In genomic region chr3:18443670-18444596, GRCh38 we compare ENCODE assay signal across 8 cellular contexts. TPM values are rescaled to one million over a fixed set of nuclear protein-coding genes. Genes with fewer than 3 reads are reported as not detected.
DNase-seq lines count a peak whose midpoint lies in the region; ATAC-seq and TF ChIP-seq lines count a peak whose summit lies in the region.

No MANE protein-coding gene starts in this region.

- peak overlapping the region; percentile 97 for H3K27ac Mint-ChIP-seq in activated naive CD4-positive, alpha-beta T cell treated with anti-CD3 and anti-CD28 coated beads for 36 hours
- H3K27ac Mint-ChIP-seq in progenitor cell of endocrine pancreas: peak overlapping the region; percentile 83

- peak overlapping the region; percentile 69 for H2AFZ ChIP-seq in Loucy (ENCODE audit: low read length)

- H3K27me3 ChIP-seq in BLaER1 (peaks cover 16% of the 10 kb centered on the region), Loucy (ENCODE audit: insufficient read depth, low read length, poor library complexity, severe bottlenecking) (no peaks in the 10 kb centered on the region), heart right ventricle (peaks cover 0 to 61% (median 32%) of the 10 kb centered on the region in 7 donors)

- H3K9me3 ChIP-seq in BLaER1 (peaks cover 10% of the 10 kb centered on the region), Loucy (ENCODE audit: insufficient read depth, low read depth, low read length) (no peaks in the 10 kb centered on the region), heart right ventricle (peaks cover 0 to 7% (median 3%) of the 10 kb centered on the region in 11 donors)

- H3K27me3 Mint-ChIP-seq in activated naive CD4-positive, alpha-beta T cell treated with anti-CD3 and anti-CD28 coated beads for 36 hours (ENCODE audit: low read depth): no peaks in the 10 kb centered on the region
- peaks cover 40% of the 10 kb centered on the region for H3K27me3 Mint-ChIP-seq in progenitor cell of endocrine pancreas

- H3K4me1 ChIP-seq in BLaER1 (peaks cover 66% of the 10 kb centered on the region), Loucy (ENCODE audit: insufficient read depth, low read length, poor library complexity, severe bottlenecking) (peaks cover 70% of the 10 kb centered on the region), heart right ventricle (peaks cover 0 to 30% (median 18%) of the 10 kb centered on the region in 9 donors)

- H3K4me3 ChIP-seq in BLaER1 (peak overlapping the region; percentile 90), Loucy (ENCODE audit: low read length, poor library complexity, severe bottlenecking) (peak overlapping the region; percentile 99), heart right ventricle (peak overlapping the region; percentile 46 to 66 (median 58))

- H3K9me2 ChIP-seq in Loucy (replicated peaks; ENCODE audit: low read depth, low read length): no peaks in the 10 kb centered on the region

- DNase-seq in activated naive CD4-positive, alpha-beta T cell treated with anti-CD3 and anti-CD28 coated beads for 36 hours: peak; percentile 42
- DNase-seq in heart right ventricle (peak in 1 of 2 donors; percentile 16), progenitor cell of endocrine pancreas (ENCODE audit: low spot score, unreplicated experiment) (peak; percentile 21), GDM1 (lab: John Stamatoyannopoulos, UW) (no peak), GM19238 (ENCODE audit: insufficient read length, low spot score) (no peak)

- H3K9ac ChIP-seq in BLaER1: peak overlapping the region; percentile 85
- peak overlapping the region; percentile 98 for H3K9ac ChIP-seq in Loucy (ENCODE audit: low read depth, low read length, poor library complexity, severe bottlenecking)

- peak overlapping the region; percentile 94 for H3K4me3 Mint-ChIP-seq in activated naive CD4-positive, alpha-beta T cell treated with anti-CD3 and anti-CD28 coated beads for 36 hours
- peak overlapping the region; percentile 88 for H3K4me3 Mint-ChIP-seq in progenitor cell of endocrine pancreas (ENCODE audit: low read depth)

- H3F3A ChIP-seq in Loucy (ENCODE audit: low read depth): 0 out of 2 replicates have a peak, but pooled peaks cover 6% of the 10 kb centered on the region

- peaks cover 36% of the 10 kb centered on the region for H3K4me1 Mint-ChIP-seq in activated naive CD4-positive, alpha-beta T cell treated with anti-CD3 and anti-CD28 coated beads for 36 hours (ENCODE audit: low read depth)
- H3K4me1 Mint-ChIP-seq in progenitor cell of endocrine pancreas (ENCODE audit: low read depth): peaks cover 9% of the 10 kb centered on the region

- H3K9me3 Mint-ChIP-seq in activated naive CD4-positive, alpha-beta T cell treated with anti-CD3 and anti-CD28 coated beads for 36 hours: peaks cover 2% of the 10 kb centered on the region
- no peaks in the 10 kb centered on the region for H3K9me3 Mint-ChIP-seq in progenitor cell of endocrine pancreas (ENCODE audit: low read depth)

- peaks cover 82% of the 10 kb centered on the region for H3K36me3 Mint-ChIP-seq in activated naive CD4-positive, alpha-beta T cell treated with anti-CD3 and anti-CD28 coated beads for 36 hours (ENCODE audit: low read depth)
- no peaks in the 10 kb centered on the region for H3K36me3 Mint-ChIP-seq in progenitor cell of endocrine pancreas (ENCODE audit: insufficient read depth)

- TF ChIP-seq CTCF in Loucy (conservative IDR thresholded peaks at IDR 0.05; ENCODE audit: low read length): no peak
- TF ChIP-seq CTCF in heart right ventricle (IDR thresholded peaks at IDR 0.05): no peak
- no peak for TF ChIP-seq CTCF in progenitor cell of endocrine pancreas (IDR thresholded peaks at IDR 0.05; ENCODE audit: unreplicated experiment)

- CTCF ChIA-PET in activated naive CD4-positive, alpha-beta T cell treated with anti-CD3 and anti-CD28 coated beads for 36 hours (lab: Charles Lee): interaction anchor here (0.9 to 1.0 kb wide), 2 partner anchors 116 to 315 kb away, joined by 3 to 6 read pairs; no protein-coding TSS in a partner anchor

- ATAC-seq in heart right ventricle (peak in 6 of 8 donors; percentile 36 to 50 (median 44)), HG03045 (IDR thresholded peaks at IDR 0.05; ENCODE audit: unreplicated experiment) (no peak)

- intact Hi-C loops in activated naive CD4-positive, alpha-beta T cell treated with anti-CD3 and anti-CD28 coated beads for 36 hours (cut with micrococcal nuclease): loop anchor here (1.0 to 10.0 kb wide), 6 partner anchors 21 to 1559 kb away; partner anchors contain the start of genes PLCL2 and RAB5A
- intact Hi-C loops in heart right ventricle (cut with DNase I): loop anchor here in 1 of 10 donors (2.0 kb wide), 1 partner anchor 19 kb away; the partner anchor contains the start of gene SATB1

- peak overlapping the region; percentile 96 for H3K4me2 ChIP-seq in BLaER1
- H3K4me2 ChIP-seq in Loucy (ENCODE audit: low read depth, low read length, poor library complexity, severe bottlenecking): peak overlapping the region; percentile 96

- H3K27ac ChIP-seq in BLaER1: peak overlapping the region; percentile 89
- peak overlapping the region in 1 of 10 donors; percentile 79 for H3K27ac ChIP-seq in heart right ventricle

- peaks cover 5% of the 10 kb centered on the region for H3K36me3 ChIP-seq in BLaER1
- no peaks in the 10 kb centered on the region for H3K36me3 ChIP-seq in Loucy (ENCODE audit: insufficient read depth, low read length)
- no peaks in the 10 kb centered on the region for H3K36me3 ChIP-seq in heart right ventricle

- WGBS in heart right ventricle, 2 donors: 1% methylated on average over 56 of the region's 56 CpGs

- H3K79me2 ChIP-seq in Loucy (ENCODE audit: insufficient read depth, low read length): peaks cover 79% of the 10 kb centered on the region

- H4K20me1 ChIP-seq in BLaER1 (peaks cover 41% of the 10 kb centered on the region), Loucy (ENCODE audit: insufficient read depth, low read length, poor library complexity, severe bottlenecking) (peaks cover 37% of the 10 kb centered on the region)

RNA-seq across cellular contexts. Expression of gene SATB1, which starts 18.8 kb away (rescaled TPM):
- total RNA-seq in activated naive CD4-positive, alpha-beta T cell treated with anti-CD3 and anti-CD28 coated beads for 36 hours: 100 to 1,000 TPM; 303 to 305 TPM
- total RNA-seq in heart right ventricle (10 to 100 TPM; 34.2 to 73.7 (median 52.0) TPM), progenitor cell of endocrine pancreas (58.3 and 65.6 TPM in 2 replicates)
- 10 to 100 TPM in 1 of 2 donors, 1 to 10 TPM in 1; 8.8 to 18.9 TPM for polyA plus RNA-seq in heart right ventricle

Comparison
In these comparisons a context has a peak if more than half of its experiments do, and no peak if none do; other contexts are left out.
1. DNase-seq: peak in activated naive CD4-positive, alpha-beta T cell treated with anti-CD3 and anti-CD28 coated beads for 36 hours (single experiment) and progenitor cell of endocrine pancreas (single experiment); none in GDM1 (single experiment) and GM19238 (single experiment).
2. Peak in every context shown above with its lines, with median percentiles within 50 percentile points of each other: H3K4me3 ChIP-seq.